14 cellular contexts compared by ENCODE assay signal in genomic region chr4:52173470-52174055, GRCh38.
DNase-seq lines count a peak whose midpoint lies in the region; TF ChIP-seq lines count a peak whose summit lies in the region.
"Had no signal": no experiment of that assay in that cellular context is flagged by ENCODE, and none has a peak within 500 bp of the region (broad histone marks: within the 10 kb centered on the region; RNA-seq: fewer than 3 reads in every experiment).

No MANE protein-coding gene starts in this region.

- WGBS in ovary, 3 donors: 48 to 50% (median 50%) methylated on average over 2 of the region's 2 CpGs

- no peak for TF ChIP-seq POLR2A in ovary (IDR thresholded peaks at IDR 0.05)

- intact Hi-C loops in ovary (cut with DNase I): no loop called here

- H3K36me3 ChIP-seq in MG63: no peaks in the 10 kb centered on the region
- H3K36me3 ChIP-seq in ovary: no peaks in the 10 kb centered on the region

- DNase-seq in AG09309 (ENCODE audit: low read depth) (peak; percentile 24), MG63 (peak; percentile 94), foreskin fibroblast (peak; percentile 41 to 82), ovary (peak in 4 of 5 donors; percentile 35 to 70 (median 37)), GF-D8 (lab: John Stamatoyannopoulos, UW) (no peak), RKO (ENCODE audit: low spot score) (no peak), caudate nucleus (lab: John Stamatoyannopoulos, UW) (no peak)
- no peak for DNase-seq in activated CD8-positive, alpha-beta memory T cell treated with anti-CD3 and anti-CD28 coated beads, Interleukin-2, amount 50 U/mL, for 48 hours
- DNase-seq: activated CD8-positive, alpha-beta memory T cell treated with anti-CD3 and anti-CD28 coated beads for 24 hours; activated gamma-delta T cell; DMS53; effector CD4-positive, alpha-beta T cell; NCI-H1105 treated with DMSO at 0.1 percent for 48 hours; NCI-H226 had no signal

- H3K4me3 ChIP-seq in AG09309 (ENCODE audit: control insufficient read depth, low read depth, low read length) (no peak overlapping the region), MG63 (no peak overlapping the region), foreskin fibroblast (ENCODE audit: low read depth in 1 of 2, low read length in 2 of 2) (no peak overlapping the region), ovary (no peak overlapping the region)

- peaks cover 1% of the 10 kb centered on the region for H3K4me1 ChIP-seq in ovary (ENCODE audit: insufficient read depth)

- no peak for TF ChIP-seq EP300 in ovary (IDR thresholded peaks at IDR 0.05)

- H3K27ac ChIP-seq in ovary: no peak overlapping the region
- H3K27ac ChIP-seq in caudate nucleus (ENCODE audit: low read depth, low read length): no peak overlapping the region

- peaks cover 2% of the 10 kb centered on the region; the same call in 1 of the 2 replicates for H3K9me3 ChIP-seq in MG63
- H3K9me3 ChIP-seq in ovary: no peaks in the 10 kb centered on the region

- H3K27me3 ChIP-seq in MG63 (no peaks in the 10 kb centered on the region), ovary (no peaks in the 10 kb centered on the region)

- TF ChIP-seq CTCF in AG09309 (IDR thresholded peaks at IDR 0.05; ENCODE audit: control insufficient read depth, insufficient read depth, low read depth, low read length, missing control alignments) (no peak), foreskin fibroblast (IDR thresholded peaks at IDR 0.05; ENCODE audit: low read depth, low read length) (no peak), ovary (IDR thresholded peaks at IDR 0.05) (no peak)

Comparison
In these comparisons a context has a peak if more than half of its experiments do, and no peak if none do; other contexts are left out.
1. DNase-seq: peak in AG09309 (single experiment), MG63 (single experiment), foreskin fibroblast (2 of 2) and ovary (4 of 5); none in activated CD8-positive, alpha-beta memory T cell treated with anti-CD3 and anti-CD28 coated beads, Interleukin-2, amount 50 U/mL, for 48 hours (single experiment), GF-D8 (single experiment), RKO (single experiment) and caudate nucleus (0 of 61).